ENCODE assay signal across 9 cellular contexts in genomic region chr2:15941483-15941853, GRCh38. TPM values are rescaled to one million over a fixed set of nuclear protein-coding genes. Genes with fewer than 3 reads are reported as not detected.
DNase-seq lines count a peak whose midpoint lies in the region; ATAC-seq and TF ChIP-seq lines count a peak whose summit lies in the region.
"Had no signal": no experiment of that assay in that cellular context is flagged by ENCODE, and none has a peak within 500 bp of the region (broad histone marks: within the 10 kb centered on the region; RNA-seq: fewer than 3 reads in every experiment).

No MANE protein-coding gene starts in this region.

- no peaks in the 10 kb centered on the region for H3K27me3 ChIP-seq in thyroid gland

- peaks cover 0 to 9% of the 10 kb centered on the region in 2 donors for H3K36me3 ChIP-seq in thyroid gland

- peaks cover 37% of the 10 kb centered on the region for H3K4me1 Mint-ChIP-seq in activated T-cell treated with anti-CD3 and anti-CD28 coated beads, Interleukin-2, amount 50 U/mL, for 4 hours (ENCODE audit: low read depth)
- peaks cover 22% of the 10 kb centered on the region for H3K4me1 Mint-ChIP-seq in activated naive CD8-positive, alpha-beta T cell treated with anti-CD3 and anti-CD28 coated beads for 36 hours

- H3K4me1 ChIP-seq in thyroid gland = peaks cover 17 to 37% of the 10 kb centered on the region in 2 donors

- H3K9me3 Mint-ChIP-seq in activated T-cell treated with anti-CD3 and anti-CD28 coated beads, Interleukin-2, amount 50 U/mL, for 4 hours = no peaks in the 10 kb centered on the region
- H3K9me3 Mint-ChIP-seq in activated naive CD8-positive, alpha-beta T cell treated with anti-CD3 and anti-CD28 coated beads for 36 hours = no peaks in the 10 kb centered on the region

- H3K27ac ChIP-seq in thyroid gland = peak overlapping the region in 2 of 3 donors; percentile 27 to 42

- no peaks in the 10 kb centered on the region for H3K36me3 Mint-ChIP-seq in activated T-cell treated with anti-CD3 and anti-CD28 coated beads, Interleukin-2, amount 50 U/mL, for 4 hours (ENCODE audit: insufficient read depth)
- H3K36me3 Mint-ChIP-seq in activated naive CD8-positive, alpha-beta T cell treated with anti-CD3 and anti-CD28 coated beads for 36 hours = no peaks in the 10 kb centered on the region

- peak overlapping the region; percentile 38 to 66 (median 51) for H3K4me3 ChIP-seq in thyroid gland (replicated peaks in 1 of 3)

- no peak overlapping the region for H3K27ac Mint-ChIP-seq in activated naive CD8-positive, alpha-beta T cell treated with anti-CD3 and anti-CD28 coated beads for 36 hours

- no peak for TF ChIP-seq POLR2A in thyroid gland (IDR thresholded peaks at IDR 0.05)

- no peak for DNase-seq in activated T-cell treated with anti-CD3 and anti-CD28 coated beads, Interleukin-2, amount 50 U/mL, for 4 hours
- DNase-seq in activated T-cell treated with anti-CD3 and anti-CD28 coated beads for 4 hours (no peak), medulla oblongata (ENCODE audit: extremely low spot score) (peak; percentile 41), thyroid gland (peak; percentile 64 to 76), kidney tubule cell (ENCODE audit: low spot score) (no peak)
- DNase-seq in activated naive CD8-positive, alpha-beta T cell treated with anti-CD3 and anti-CD28 coated beads for 36 hours = peak; percentile 13

- no peak for ATAC-seq in activated T-cell treated with anti-CD3 and anti-CD28 coated beads, Interleukin-2, amount 50 U/mL, for 4 hours
- no peak for ATAC-seq in GM21723 (IDR thresholded peaks at IDR 0.05; ENCODE audit: unreplicated experiment)
- ATAC-seq in HG02571 (IDR thresholded peaks at IDR 0.05; ENCODE audit: unreplicated experiment) = no peak

- intact Hi-C loops in thyroid gland (cut with DNase I) = loop anchor here (5.0 to 10.0 kb wide), 3 partner anchors 73 to 341 kb away; no protein-coding TSS in a partner anchor

- H3K9me3 ChIP-seq in thyroid gland = no peaks in the 10 kb centered on the region

- TF ChIP-seq CTCF in thyroid gland (IDR thresholded peaks at IDR 0.05) = no peak

- H3K4me3 Mint-ChIP-seq in activated T-cell treated with anti-CD3 and anti-CD28 coated beads, Interleukin-2, amount 50 U/mL, for 4 hours = peak overlapping the region; percentile 61
- H3K4me3 Mint-ChIP-seq in activated naive CD8-positive, alpha-beta T cell treated with anti-CD3 and anti-CD28 coated beads for 36 hours = peak overlapping the region; percentile 77

- WGBS in thyroid gland, 2 donors = 0% methylated on average over 8 to 13 of the region's 14 CpGs

- peaks cover 57% of the 10 kb centered on the region for H3K27me3 Mint-ChIP-seq in activated T-cell treated with anti-CD3 and anti-CD28 coated beads, Interleukin-2, amount 50 U/mL, for 4 hours (ENCODE audit: low read depth)
- H3K27me3 Mint-ChIP-seq in activated naive CD8-positive, alpha-beta T cell treated with anti-CD3 and anti-CD28 coated beads for 36 hours = peaks cover 65% of the 10 kb centered on the region

RNA-seq across cellular contexts. Expression of gene MYCN, which starts 1.1 kb away (rescaled TPM):
- under 1 TPM; 0.40 to 0.60 (median 0.40) TPM for total RNA-seq in activated T-cell treated with anti-CD3 and anti-CD28 coated beads, Interleukin-2, amount 50 U/mL, for 4 hours
- under 1 TPM in 1 of 2 experiments, not detected in 1; 0.16 TPM for total RNA-seq in activated naive CD8-positive, alpha-beta T cell treated with anti-CD3 and anti-CD28 coated beads for 36 hours
- total RNA-seq in thyroid gland = 10 to 100 TPM in 2 of 4 donors, 1 to 10 TPM in 2; 5.9 to 13.3 (median 10.1) TPM
- total RNA-seq: HT1080 had no signal

Comparison
In these comparisons a context has a peak if more than half of its experiments do, and no peak if none do; other contexts are left out.
1. DNase-seq: peak in activated naive CD8-positive, alpha-beta T cell treated with anti-CD3 and anti-CD28 coated beads for 36 hours (single experiment), medulla oblongata (single experiment) and thyroid gland (2 of 2); none in activated T-cell treated with anti-CD3 and anti-CD28 coated beads, Interleukin-2, amount 50 U/mL, for 4 hours (single experiment), activated T-cell treated with anti-CD3 and anti-CD28 coated beads for 4 hours (single experiment) and kidney tubule cell (single experiment).
2. RNA of gene MYCN, which starts 1.1 kb away (total RNA-seq): 5.9 to 13.3 TPM in thyroid gland; 0.40 to 0.60 TPM in activated T-cell treated with anti-CD3 and anti-CD28 coated beads, Interleukin-2, amount 50 U/mL, for 4 hours and 0.16 TPM in activated naive CD8-positive, alpha-beta T cell treated with anti-CD3 and anti-CD28 coated beads for 36 hours; every median in the first group is over 4 times any median in the second.